ENCODE assay signal across 11 cellular contexts in the genomic region with DNA sequence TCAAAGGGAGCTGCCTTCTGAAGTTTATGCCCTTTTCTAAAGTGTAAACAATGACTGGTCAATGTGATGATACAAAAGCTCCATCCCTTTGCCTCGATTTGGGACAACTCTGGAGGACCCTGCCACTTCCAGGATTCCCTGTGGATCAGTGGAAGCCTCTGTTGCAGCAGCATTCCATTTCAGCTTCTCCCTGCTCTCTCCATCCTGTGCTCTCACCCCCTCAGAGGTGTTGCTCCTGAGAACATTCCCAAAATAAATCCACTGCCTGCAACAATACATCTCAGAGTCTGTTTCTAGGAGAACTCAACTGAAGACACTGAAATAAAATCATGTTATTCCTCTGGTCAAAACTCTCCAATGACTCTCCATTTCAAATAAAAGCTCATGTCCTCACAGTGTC.
"Had no signal": no experiment of that assay in that cellular context is flagged by ENCODE, and none has a peak within 500 bp of the region (broad histone marks: within the 10 kb centered on the region; RNA-seq: fewer than 3 reads in every experiment).

No MANE protein-coding gene starts in this region.

- H3K4me1 Mint-ChIP-seq: IgD-negative memory B cell had no signal

- H3K36me3 ChIP-seq: HAP-1 had no signal

- H3K4me3 ChIP-seq: GM23248, HAP-1 had no signal

- H3K4me3 Mint-ChIP-seq: HFFc6, IgD-negative memory B cell had no signal

- H3K27ac Mint-ChIP-seq: HFFc6, IgD-negative memory B cell had no signal

- H3K27me3 Mint-ChIP-seq: IgD-negative memory B cell had no signal

- DNase-seq: GM23248, GOT3, H7, HFFc6, KBM-7 had no signal

- H3K27ac ChIP-seq: GM23248, HL-60, KMS-11 had no signal

- ATAC-seq: HCT116, HepG2 had no signal

- H3K9me3 Mint-ChIP-seq: HFFc6, IgD-negative memory B cell had no signal

- H3K36me3 Mint-ChIP-seq: IgD-negative memory B cell had no signal

- H3K4me1 ChIP-seq: HAP-1 had no signal

- H3K9me3 ChIP-seq: HAP-1 had no signal
